Comparison of ENCODE assay signal across 8 cellular contexts in the genomic region with DNA sequence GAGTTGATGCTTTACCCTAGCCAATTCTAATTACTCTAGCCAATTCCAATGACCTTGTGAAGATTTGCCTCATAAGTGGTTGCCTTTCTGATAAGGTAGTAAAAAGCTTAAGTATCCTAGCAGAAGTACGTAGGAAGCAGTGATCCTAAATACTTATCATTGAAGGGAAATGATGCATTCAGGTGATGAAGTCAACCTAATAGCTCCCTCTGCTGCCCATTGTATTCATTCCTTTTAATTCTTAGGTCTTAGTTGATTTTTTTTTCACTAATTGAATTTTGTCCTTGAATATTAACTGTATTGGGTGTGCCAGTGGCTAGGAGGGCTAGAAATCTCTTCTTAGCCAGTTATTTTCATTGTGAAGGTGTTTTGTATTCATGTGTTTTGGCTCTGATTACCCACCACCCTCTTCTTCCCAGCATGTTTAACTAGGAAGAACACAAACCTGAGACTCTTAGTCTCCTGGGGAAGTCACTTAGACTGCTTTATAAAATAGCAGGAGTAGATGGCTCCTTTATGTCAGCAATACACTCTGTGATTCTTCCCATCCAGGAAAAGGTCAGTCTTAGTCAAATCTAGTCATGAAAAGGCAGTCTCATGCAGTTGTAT. TPM values are rescaled to one million over a fixed set of nuclear protein-coding genes. Genes with fewer than 3 reads are reported as not detected.
DNase-seq lines count a peak whose midpoint lies in the region; ATAC-seq and TF ChIP-seq lines count a peak whose summit lies in the region.

No MANE protein-coding gene starts in this region.

- H3K4me1 ChIP-seq in Panc1 (ENCODE audit: control insufficient read depth, insufficient read depth, low read length) = no peaks in the 10 kb centered on the region
- no peaks in the 10 kb centered on the region for H3K4me1 ChIP-seq in tibial artery

- DNase-seq in D341Med (ENCODE audit: low spot score) = peak; percentile 38
- peak; percentile 18 for DNase-seq in HuH-7 (ENCODE audit: low spot score)
- DNase-seq in Panc1 (ENCODE audit: low read depth, low spot score) = peak; percentile 22
- peak; percentile 67 for DNase-seq in fibroblast of mammary gland (ENCODE audit: low read depth)
- no peak for DNase-seq in tibial artery

- intact Hi-C loops in Panc1 (cut with micrococcal nuclease; ENCODE audit: unreplicated experiment) (loop anchor here (5.0 kb wide), 1 partner anchor 327 kb away; no protein-coding TSS in a partner anchor), tibial artery (cut with DNase I; ENCODE audit: low total_unique reads) (no loop called here)

- no TSS peak for BruUV-seq in Panc1 (replicated peaks; lab: Mats Ljungman, UMichigan)

- CTCF ChIA-PET in Panc1 (lab: Charles Lee) = interaction anchor here (0.6 to 1.4 kb wide), 3 partner anchors 13 to 149 kb away, joined by 3 to 10 read pairs (median 8); no protein-coding TSS in a partner anchor

- POLR2A ChIA-PET in Panc1 (lab: Charles Lee) = interaction anchor here (0.5 kb wide), 1 partner anchor 15 kb away, joined by 3 read pairs; no protein-coding TSS in a partner anchor

- H3K27me3 ChIP-seq in Panc1 (ENCODE audit: control insufficient read depth, insufficient read depth, low read length) (no peaks in the 10 kb centered on the region), tibial artery (no peaks in the 10 kb centered on the region)

- in situ Hi-C loops in Panc1 (cut with HindIII; ENCODE audit: low pct_unique_long_range_greater_than_20kb, low sequenced_read_pairs) = no loop called here

- H3K27ac ChIP-seq in Panc1 (ENCODE audit: low read length) (no peak overlapping the region), tibial artery (no peak overlapping the region)

- ATAC-seq in Panc1 = peak; percentile 74
- no peak for ATAC-seq in HG02970 (IDR thresholded peaks at IDR 0.05; ENCODE audit: low FRiP score, unreplicated experiment)
- ATAC-seq in GM21515 (IDR thresholded peaks at IDR 0.05; ENCODE audit: unreplicated experiment) = no peak
- ATAC-seq in HG02852 (IDR thresholded peaks at IDR 0.05; ENCODE audit: unreplicated experiment) = no peak

- 0 out of 2 replicates have a peak, but pooled peaks cover 7% of the 10 kb centered on the region for H3K36me3 ChIP-seq in Panc1 (ENCODE audit: control insufficient read depth, insufficient read depth, low read length)
- H3K36me3 ChIP-seq in tibial artery = peaks cover 0 to 28% (median 24%) of the 10 kb centered on the region in 3 donors

- H3K4me3 ChIP-seq in Panc1 (ENCODE audit: low read depth in 2 of 2, low read length in 2 of 2) (no peak overlapping the region), fibroblast of mammary gland (ENCODE audit: control insufficient read depth, low read depth, low read length) (no peak overlapping the region), tibial artery (no peak overlapping the region)

- TF ChIP-seq CTCF in Panc1 (IDR thresholded peaks at IDR 0.05) (peak; percentile 77; the same call in 1 of the 2 replicates), fibroblast of mammary gland (conservative IDR thresholded peaks at IDR 0.05; ENCODE audit: control insufficient read depth, insufficient read depth, low read depth, low read length) (peak; percentile 64), tibial artery (IDR thresholded peaks at IDR 0.05) (peak; percentile 25 to 32)

- H3K9me3 ChIP-seq in Panc1 (ENCODE audit: control insufficient read depth, insufficient read depth, low read depth, low read length) (no peaks in the 10 kb centered on the region), tibial artery (no peaks in the 10 kb centered on the region)

RNA-seq across cellular contexts. Expression of a gene that starts 46.3 kb away (rescaled TPM):
- total RNA-seq in Panc1 (2021; ENCODE audit: unreplicated experiment) = 20.7 TPM
- 10.0 TPM for polyA plus RNA-seq in Panc1 (2012; ENCODE audit: insufficient read length)

RNA-seq across cellular contexts. Expression of a gene that starts 48.0 kb away (rescaled TPM):
- 36.0 TPM for total RNA-seq in Panc1 (2021; ENCODE audit: unreplicated experiment)
- 8.9 TPM for polyA plus RNA-seq in Panc1 (2012; ENCODE audit: insufficient read length)

Comparison
In these comparisons a context has a peak if more than half of its experiments do, and no peak if none do; other contexts are left out.
1. DNase-seq: peak in D341Med (single experiment), HuH-7 (single experiment), Panc1 (single experiment) and fibroblast of mammary gland (single experiment); none in tibial artery (0 of 2).
2. Peak in every context shown above with its lines, with median percentiles within 50 percentile points of each other: CTCF ChIP-seq.